ENCODE assay signal across 13 cellular contexts in genomic region chr2:64478036-64478435, GRCh38. TPM values are rescaled to one million over a fixed set of nuclear protein-coding genes. Genes with fewer than 3 reads are reported as not detected.
A peak's percentile ranks its signal among the peaks of the same experiment; 100 is the strongest.
DNase-seq lines count a peak whose midpoint lies in the region; TF ChIP-seq lines count a peak whose summit lies in the region.
"Had no signal": no experiment of that assay in that cellular context is flagged by ENCODE, and none has a peak within 500 bp of the region (broad histone marks: within the 10 kb centered on the region; RNA-seq: fewer than 3 reads in every experiment).

No MANE protein-coding gene starts in this region.

- H3K9ac ChIP-seq in KMS-11 (peak overlapping the region; percentile 4; the same call in 1 of the 2 replicates), MM.1S (ENCODE audit: low read length) (no peak overlapping the region)

- peaks cover 71% of the 10 kb centered on the region for H3K4me1 ChIP-seq in KMS-11 (ENCODE audit: low read depth, poor library complexity, severe bottlenecking)
- peaks cover 34% of the 10 kb centered on the region for H3K4me1 ChIP-seq in MM.1S (ENCODE audit: low read length)
- peaks cover 20% of the 10 kb centered on the region for H3K4me1 ChIP-seq in hepatocyte (ENCODE audit: insufficient read depth)
- H3K4me1 ChIP-seq: A549, BE2C had no signal

- H3K9me3 ChIP-seq in MM.1S (replicated peaks; ENCODE audit: insufficient read depth, low read length): no peaks in the 10 kb centered on the region
- no peaks in the 10 kb centered on the region for H3K9me3 ChIP-seq in hepatocyte (ENCODE audit: low read depth)
- H3K9me3 ChIP-seq: A549, BE2C, HAP-1 had no signal

- H4K20me1 ChIP-seq in KMS-11 (ENCODE audit: insufficient read depth): no peaks in the 10 kb centered on the region
- H4K20me1 ChIP-seq in MM.1S (ENCODE audit: insufficient read depth, low read length): no peaks in the 10 kb centered on the region
- no peaks in the 10 kb centered on the region for H4K20me1 ChIP-seq in hepatocyte (ENCODE audit: insufficient read depth, poor library complexity, severe bottlenecking)

- H3F3A ChIP-seq in MM.1S (ENCODE audit: insufficient read depth, low read length): 0 out of 2 replicates have a peak, but pooled peaks cover 4% of the 10 kb centered on the region

- H3K79me2 ChIP-seq in KMS-11 (ENCODE audit: insufficient read depth, low read depth): no peaks in the 10 kb centered on the region
- H3K79me2 ChIP-seq in MM.1S (ENCODE audit: low read length): no peaks in the 10 kb centered on the region
- H3K79me2 ChIP-seq in hepatocyte: no peaks in the 10 kb centered on the region

- DNase-seq in MM.1S (no peak), NCI-H748 (lab: John Stamatoyannopoulos, UW; ENCODE audit: unreplicated experiment) (peak; percentile 40), hepatocyte (ENCODE audit: low spot score) (no peak), T1000 (lab: John Stamatoyannopoulos, UW) (no peak)
- no peak for DNase-seq in stimulated activated CD4-positive, alpha-beta T cell treated with anti-CD3 and anti-CD28 coated beads, Interleukin-2, amount 100 ng/mL, for 24 hours
- DNase-seq: BE2C; CD4-positive, alpha-beta memory T cell; DND-41; GDM1 had no signal

- H3K27ac ChIP-seq in KMS-11 (peak overlapping the region; percentile 61), MM.1S (ENCODE audit: low read length) (peak overlapping the region; percentile 20; the same call in 1 of the 2 replicates), hepatocyte (peak overlapping the region; percentile 73)
- H3K27ac ChIP-seq: A549, C4-2B had no signal

- H3K4me2 ChIP-seq in KMS-11 (peak overlapping the region; percentile 75), MM.1S (ENCODE audit: low read depth, low read length) (no peak overlapping the region), hepatocyte (no peak overlapping the region)
- H3K4me2 ChIP-seq: A549 had no signal

- peak overlapping the region; percentile 44 for H2AFZ ChIP-seq in KMS-11 (ENCODE audit: low read depth)
- no peak overlapping the region; the same call in 1 of the 2 replicates for H2AFZ ChIP-seq in MM.1S (ENCODE audit: low read length)
- no peak overlapping the region for H2AFZ ChIP-seq in hepatocyte

- H3K27me3 ChIP-seq in KMS-11 (ENCODE audit: insufficient read depth, low read depth) (no peaks in the 10 kb centered on the region), MM.1S (replicated peaks; ENCODE audit: insufficient read depth, low read length) (no peaks in the 10 kb centered on the region), hepatocyte (no peaks in the 10 kb centered on the region)
- H3K27me3 ChIP-seq: BE2C had no signal

- H3K4me3 ChIP-seq in KMS-11 (IDR thresholded peaks at IDR 0.05; ENCODE audit: insufficient read depth, low read depth, low read length): peak overlapping the region; percentile 60
- no peak overlapping the region for H3K4me3 ChIP-seq in MM.1S (ENCODE audit: low read length)
- H3K4me3 ChIP-seq in hepatocyte: no peak overlapping the region
- H3K4me3 ChIP-seq: A549, HAP-1 had no signal

- TF ChIP-seq CTCF in KMS-11 (conservative IDR thresholded peaks at IDR 0.05; ENCODE audit: low read depth, low read length): no peak
- TF ChIP-seq CTCF in MM.1S (IDR thresholded peaks at IDR 0.05; ENCODE audit: low read length): no peak
- TF ChIP-seq CTCF in hepatocyte (IDR thresholded peaks at IDR 0.05; ENCODE audit: poor library complexity): no peak

- H3K36me3 ChIP-seq in KMS-11 (ENCODE audit: insufficient read depth) (no peaks in the 10 kb centered on the region), MM.1S (replicated peaks; ENCODE audit: insufficient read depth, low read length) (no peaks in the 10 kb centered on the region), hepatocyte (replicated peaks; ENCODE audit: insufficient read depth, low read depth) (no peaks in the 10 kb centered on the region)
- H3K36me3 ChIP-seq: BE2C, HAP-1 had no signal

- H3K9me2 ChIP-seq in MM.1S (replicated peaks; ENCODE audit: insufficient read depth, low read length): no peaks in the 10 kb centered on the region
- H3K9me2 ChIP-seq in hepatocyte (replicated peaks; ENCODE audit: insufficient read depth): no peaks in the 10 kb centered on the region

- 83% methylated on average over 4 of the region's 4 CpGs for WGBS in hepatocyte (ENCODE audit: low lambda C conversion rate, missing lambda C conversion rate)

RNA-seq across cellular contexts. Expression of gene LGALSL, which starts 24.1 kb away (rescaled TPM):
- total RNA-seq in hepatocyte: 28.1 and 30.7 TPM in 2 replicates
- polyA plus RNA-seq in hepatocyte: 27.9 and 44.6 TPM in 2 replicates

RNA-seq across cellular contexts. Expression of gene AFTPH, which starts 46.1 kb away (rescaled TPM):
- total RNA-seq in hepatocyte: 44.7 and 50.9 TPM in 2 replicates
- 11.8 and 12.0 TPM in 2 replicates for polyA plus RNA-seq in hepatocyte

Comparison
In these comparisons a context has a peak if more than half of its experiments do, and no peak if none do; other contexts are left out.
1. H3K27ac ChIP-seq: peak in every context shown above with its lines; median percentile 73 in hepatocyte; 61 in KMS-11; 20 in MM.1S.